Comparison of ENCODE assay signal across 17 cellular contexts in genomic region chr21:46538851-46539666, GRCh38.
"Had no signal": no experiment of that assay in that cellular context is flagged by ENCODE, and none has a peak within 500 bp of the region (broad histone marks: within the 10 kb centered on the region; RNA-seq: fewer than 3 reads in every experiment).

No MANE protein-coding gene starts in this region.

- FAIRE-seq: astrocyte, colon, endothelial cell of umbilical vein, frontal cortex had no signal

- H3K9me3 Mint-ChIP-seq: activated T-cell treated with anti-CD3 and anti-CD28 coated beads, Interleukin-2, amount 50 U/mL, for 24 hours; stimulated activated memory B cell treated with anti-CD40 and anti-IgM and Interleukin-4, amounts not matched to agents 10 μg/mL and 1 μg/mL and 100 μg/mL, for 72 hours had no signal

- ATAC-seq: left lung; stimulated activated memory B cell treated with anti-CD40 and anti-IgM and Interleukin-4, amounts not matched to agents 10 μg/mL and 1 μg/mL and 100 μg/mL, for 72 hours had no signal

- H3K27ac Mint-ChIP-seq: stimulated activated memory B cell treated with anti-CD40 and anti-IgM and Interleukin-4, amounts not matched to agents 10 μg/mL and 1 μg/mL and 100 μg/mL, for 72 hours had no signal

- H3K4me1 ChIP-seq: left lung, tibial artery, vagina had no signal

- H3K9me3 ChIP-seq: heart right ventricle, left lung, tibial artery, vagina had no signal

- DNase-seq: activated CD4-positive, alpha-beta T cell treated with anti-CD3 and anti-CD28 coated beads for 4 hours; activated gamma-delta T cell; activated T-cell treated with anti-CD3 and anti-CD28 coated beads, Interleukin-2, amount 50 U/mL, for 24 hours; heart right ventricle; islet precursor cell; left lung; mesenchymal stem cell; T1000; tibial artery had no signal

- H3K27me3 ChIP-seq: heart right ventricle, left lung, tibial artery, vagina had no signal

- H3K27me3 Mint-ChIP-seq: activated T-cell treated with anti-CD3 and anti-CD28 coated beads, Interleukin-2, amount 50 U/mL, for 24 hours; stimulated activated memory B cell treated with anti-CD40 and anti-IgM and Interleukin-4, amounts not matched to agents 10 μg/mL and 1 μg/mL and 100 μg/mL, for 72 hours had no signal

- H3K27ac ChIP-seq: left lung, tibial artery, vagina, VCaP had no signal

- H3K4me3 ChIP-seq: heart right ventricle, left lung, smooth muscle cell, tibial artery, vagina had no signal

- H3K4me3 Mint-ChIP-seq: activated T-cell treated with anti-CD3 and anti-CD28 coated beads, Interleukin-2, amount 50 U/mL, for 24 hours; stimulated activated memory B cell treated with anti-CD40 and anti-IgM and Interleukin-4, amounts not matched to agents 10 μg/mL and 1 μg/mL and 100 μg/mL, for 72 hours had no signal
